In genomic region chr3:123430266-123430665, GRCh38 we compare ENCODE assay signal across 31 cellular contexts. TPM values are rescaled to one million over a fixed set of nuclear protein-coding genes. Genes with fewer than 3 reads are reported as not detected.
"Had no signal": no experiment of that assay in that cellular context is flagged by ENCODE, and none has a peak within 500 bp of the region (broad histone marks: within the 10 kb centered on the region; RNA-seq: fewer than 3 reads in every experiment).

No MANE protein-coding gene starts in this region.

- H3K4me2 ChIP-seq: SK-N-SH had no signal

- H3K4me1 ChIP-seq: breast epithelium, SJCRH30 had no signal

- DNase-seq: activated CD4-positive, alpha-beta memory T cell treated with anti-CD3 and anti-CD28 coated beads, Interleukin-2, amount 10 ng/mL, durations not matched to agents 7 days and 5 days; activated CD4-positive, alpha-beta T cell treated with anti-CD3 and anti-CD28 coated beads, Interleukin-2, amount 50 U/mL, for 1 hour; activated CD4-positive, CD25-positive, alpha-beta regulatory T cell; activated gamma-delta T cell treated with Interleukin-2 at 50 U/mL for 16 hours; activated naive CD4-positive, alpha-beta T cell treated with anti-CD3 and anti-CD28 coated beads, Interleukin-2, amount 10 ng/mL, durations not matched to agents 7 days and 5 days; activated naive CD8-positive, alpha-beta T cell treated with anti-CD3 and anti-CD28 coated beads for 36 hours; activated T-cell treated with anti-CD3 and anti-CD28 coated beads for 4 hours; activated T-cell treated with anti-CD3 and anti-CD28 coated beads, Interleukin-2, amount 50 U/mL, for 48 hours; Karpas-422; MM.1S; NCI-H1105 treated with DMSO at 0.1 percent for 48 hours; NCI-H1436 treated with DMSO at 0.1 percent for 48 hours; NCI-H1930; NCI-H2171 treated with DMSO at 0.1 percent for 48 hours; NCI-H226; NCI-H526; NCI-H774; OCI-M1; Right ventricle myocardium superior; RPMI8226; SJCRH30; SK-N-SH; T-helper 1 cell had no signal

- H3K9ac ChIP-seq: SK-N-SH had no signal

- H3K36me3 ChIP-seq: breast epithelium, SJCRH30 had no signal

- FAIRE-seq: K562 had no signal

- H3K4me3 ChIP-seq: breast epithelium, K562, SJCRH30 had no signal

- H3K9me3 ChIP-seq: breast epithelium, SJCRH30, SK-N-SH had no signal

- ATAC-seq: K562, Panc1 had no signal

- H3K27ac ChIP-seq: breast epithelium, SJCRH30, VCaP had no signal

- H3K27me3 ChIP-seq: breast epithelium had no signal

RNA-seq across cellular contexts. Expression of gene ADCY5, which starts 18.6 kb away (rescaled TPM):
- total RNA-seq: activated CD4-positive, alpha-beta memory T cell treated with anti-CD3 and anti-CD28 coated beads, Interleukin-2, amount 10 ng/mL, durations not matched to agents 7 days and 5 days; activated CD8-positive, alpha-beta memory T cell treated with anti-CD3 and anti-CD28 coated beads for 36 hours; activated naive CD8-positive, alpha-beta T cell treated with anti-CD3 and anti-CD28 coated beads for 36 hours; activated T-helper 2 cell treated with anti-CD3 and anti-CD28 coated beads, Interferon-gamma antibody, Interleukin-2, Interleukin-4, amounts not matched to agents 10 μg/mL and 5 μg/mL and 100 μg/mL, durations not matched to agents 14 hours and 24 hours and 36 hours; K562; NCI-H460; T-helper 2 cell treated with Interferon-gamma antibody and Interleukin-4, amounts not matched to agents 100 ng/mL and 5 ng/mL, for 36 hours had no signal
